Comparison of ENCODE assay signal across 1 cellular context in genomic region chr18:13371689-13372404, GRCh38.
TF ChIP-seq lines count a peak whose summit lies in the region.

No MANE protein-coding gene starts in this region.

TF ChIP-seq in GM23338, 12 proteins besides CTCF, POLR2A, EP300 and RAD21 (continued from another document):
- TF ChIP-seq ZNF462 (CRISPR knock-in tag; IDR thresholded peaks at IDR 0.05) (no peak), ZNF114 (CRISPR knock-in tag; IDR thresholded peaks at IDR 0.05) (no peak), POLR2AphosphoS5 (IDR thresholded peaks at IDR 0.05; ENCODE audit: low read depth) (no peak), JUNB (IDR thresholded peaks at IDR 0.05; ENCODE audit: unreplicated experiment) (no peak), EZH2phosphoT487 (IDR thresholded peaks at IDR 0.05; ENCODE audit: unreplicated experiment) (no peak), NANOG (IDR thresholded peaks at IDR 0.05; ENCODE audit: borderline replicate concordance) (no peak), REST (IDR thresholded peaks at IDR 0.05; ENCODE audit: unreplicated experiment) (no peak), CREB1 (CRISPR knock-in tag; IDR thresholded peaks at IDR 0.05; ENCODE audit: low read depth) (no peak)
- TF ChIP-seq, protein P1, sequence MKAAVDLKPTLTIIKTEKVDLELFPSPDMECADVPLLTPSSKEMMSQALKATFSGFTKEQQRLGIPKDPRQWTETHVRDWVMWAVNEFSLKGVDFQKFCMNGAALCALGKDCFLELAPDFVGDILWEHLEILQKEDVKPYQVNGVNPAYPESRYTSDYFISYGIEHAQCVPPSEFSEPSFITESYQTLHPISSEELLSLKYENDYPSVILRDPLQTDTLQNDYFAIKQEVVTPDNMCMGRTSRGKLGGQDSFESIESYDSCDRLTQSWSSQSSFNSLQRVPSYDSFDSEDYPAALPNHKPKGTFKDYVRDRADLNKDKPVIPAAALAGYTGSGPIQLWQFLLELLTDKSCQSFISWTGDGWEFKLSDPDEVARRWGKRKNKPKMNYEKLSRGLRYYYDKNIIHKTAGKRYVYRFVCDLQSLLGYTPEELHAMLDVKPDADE (IDR thresholded peaks at IDR 0.05), result no peak
